In the genomic region with DNA sequence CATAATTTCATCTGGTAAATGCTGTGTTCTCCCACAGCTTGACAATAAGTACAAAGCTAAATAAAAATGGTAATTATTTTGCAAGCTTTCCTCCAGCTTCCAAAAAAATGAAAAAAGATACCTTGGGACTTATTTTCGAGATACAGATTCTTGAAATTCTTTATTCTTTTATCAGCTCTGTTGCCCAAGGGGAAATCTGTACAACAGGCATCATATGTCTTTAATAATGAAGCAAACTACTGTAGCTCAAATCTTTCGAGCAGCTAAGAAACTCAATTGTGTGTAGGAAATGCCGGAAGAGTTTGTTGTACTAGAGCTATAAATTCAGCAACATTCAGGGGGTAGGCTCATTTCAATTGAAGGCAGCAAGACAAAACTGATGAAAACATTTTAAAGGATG, we compare ENCODE assay signal across 24 cellular contexts.
"Had no signal": no experiment of that assay in that cellular context is flagged by ENCODE, and none has a peak within 500 bp of the region (broad histone marks: within the 10 kb centered on the region; RNA-seq: fewer than 3 reads in every experiment).

No MANE protein-coding gene starts in this region.

- H3K4me1 Mint-ChIP-seq: activated B cell treated with CpG ODN at 0.5 μM for 24 hours; activated CD4-positive, alpha-beta T cell treated with anti-CD3 and anti-CD28 coated beads, Interleukin-2, amount 10 ng/mL, durations not matched to agents 24 days and 14 days; activated CD8-positive, alpha-beta memory T cell treated with anti-CD3 and anti-CD28 coated beads, Interleukin-2, amount 10 ng/mL, durations not matched to agents 7 days and 5 days; activated naive CD8-positive, alpha-beta T cell treated with anti-CD3 and anti-CD28 coated beads, Interleukin-2, amount 50 U/mL, for 24 hours; brain; central memory CD8-positive, alpha-beta T cell had no signal

- H3K27ac Mint-ChIP-seq: activated B cell treated with CpG ODN at 0.5 μM for 24 hours; activated CD4-positive, alpha-beta T cell treated with anti-CD3 and anti-CD28 coated beads, Interleukin-2, amount 10 ng/mL, durations not matched to agents 24 days and 14 days; activated CD8-positive, alpha-beta memory T cell treated with anti-CD3 and anti-CD28 coated beads, Interleukin-2, amount 10 ng/mL, durations not matched to agents 7 days and 5 days; activated naive CD4-positive, alpha-beta T cell treated with anti-CD3 and anti-CD28 coated beads, Interleukin-2, amount 50 U/mL, for 72 hours; activated naive CD8-positive, alpha-beta T cell treated with anti-CD3 and anti-CD28 coated beads, Interleukin-2, amount 50 U/mL, for 24 hours; activated T-cell treated with anti-CD3 and anti-CD28 coated beads, Interleukin-2, amount 50 U/mL, for 24 hours; activated T-helper 1 cell treated with anti-CD3 and anti-CD28 coated beads, Interleukin-12 subunit alpha, Interleukin-12 subunit beta, Interleukin-2, Interleukin-4 antibody, amounts not matched to agents 30 ng/mL and 10 ng/mL and 1 ng/mL, durations not matched to agents 14 hours and 24 hours and 36 hours; brain; T-helper 1 cell treated with Interleukin-12 subunit alpha and Interleukin-12 subunit beta and Interleukin-4 antibody, amounts not matched to agents 30 μg/mL and 1 μg/mL, for 36 hours had no signal

- H3K9me3 Mint-ChIP-seq: activated B cell treated with CpG ODN at 0.5 μM for 24 hours; activated CD4-positive, alpha-beta T cell treated with anti-CD3 and anti-CD28 coated beads, Interleukin-2, amount 10 ng/mL, durations not matched to agents 24 days and 14 days; activated naive CD4-positive, alpha-beta T cell treated with anti-CD3 and anti-CD28 coated beads, Interleukin-2, amount 50 U/mL, for 72 hours; activated naive CD8-positive, alpha-beta T cell treated with anti-CD3 and anti-CD28 coated beads, Interleukin-2, amount 50 U/mL, for 24 hours; activated T-cell treated with anti-CD3 and anti-CD28 coated beads, Interleukin-2, amount 50 U/mL, for 24 hours; activated T-helper 1 cell treated with anti-CD3 and anti-CD28 coated beads, Interleukin-12 subunit alpha, Interleukin-12 subunit beta, Interleukin-2, Interleukin-4 antibody, amounts not matched to agents 30 ng/mL and 10 ng/mL and 1 ng/mL, durations not matched to agents 14 hours and 24 hours and 36 hours; brain; central memory CD8-positive, alpha-beta T cell; T-helper 1 cell treated with Interleukin-12 subunit alpha and Interleukin-12 subunit beta and Interleukin-4 antibody, amounts not matched to agents 30 μg/mL and 1 μg/mL, for 36 hours had no signal

- DNase-seq: activated B cell treated with CpG ODN at 0.5 μM for 24 hours; activated CD4-positive, alpha-beta T cell treated with anti-CD3 and anti-CD28 coated beads for 1 hour; activated CD4-positive, alpha-beta T cell treated with anti-CD3 and anti-CD28 coated beads, Interleukin-2, amount 10 ng/mL, durations not matched to agents 24 days and 14 days; activated CD4-positive, alpha-beta T cell treated with anti-CD3 and anti-CD28 coated beads, Interleukin-2, amount 50 U/mL, for 48 hours; activated CD8-positive, alpha-beta memory T cell treated with anti-CD3 and anti-CD28 coated beads, Interleukin-2, amount 10 ng/mL, durations not matched to agents 7 days and 5 days; activated effector memory CD4-positive, alpha-beta T cell treated with Interleukin-2 at 50 U/mL for 16 hours; activated naive CD4-positive, alpha-beta T cell treated with Interleukin-2 at 50 U/mL for 16 hours; activated naive CD8-positive, alpha-beta T cell treated with anti-CD3 and anti-CD28 coated beads, Interleukin-2, amount 50 U/mL, for 24 hours; activated T-cell treated with anti-CD3 and anti-CD28 coated beads, Interleukin-2, amount 50 U/mL, for 24 hours; amygdala; Kasumi-1; NCI-H1436 treated with DMSO at 0.1 percent for 48 hours; NCI-H187; NCI-H2227 treated with DMSO at 0.1 percent for 48 hours; NCI-H526; NCI-H82; RPMI8226; T-helper 9 cell had no signal

- H3K4me3 Mint-ChIP-seq: activated B cell treated with CpG ODN at 0.5 μM for 24 hours; activated CD4-positive, alpha-beta T cell treated with anti-CD3 and anti-CD28 coated beads, Interleukin-2, amount 10 ng/mL, durations not matched to agents 24 days and 14 days; activated CD8-positive, alpha-beta memory T cell treated with anti-CD3 and anti-CD28 coated beads, Interleukin-2, amount 10 ng/mL, durations not matched to agents 7 days and 5 days; activated naive CD8-positive, alpha-beta T cell treated with anti-CD3 and anti-CD28 coated beads, Interleukin-2, amount 50 U/mL, for 24 hours; activated T-cell treated with anti-CD3 and anti-CD28 coated beads, Interleukin-2, amount 50 U/mL, for 24 hours; activated T-helper 1 cell treated with anti-CD3 and anti-CD28 coated beads, Interleukin-12 subunit alpha, Interleukin-12 subunit beta, Interleukin-2, Interleukin-4 antibody, amounts not matched to agents 30 ng/mL and 10 ng/mL and 1 ng/mL, durations not matched to agents 14 hours and 24 hours and 36 hours; brain; central memory CD8-positive, alpha-beta T cell; T-helper 1 cell treated with Interleukin-12 subunit alpha and Interleukin-12 subunit beta and Interleukin-4 antibody, amounts not matched to agents 30 μg/mL and 1 μg/mL, for 36 hours had no signal

- H3K27me3 Mint-ChIP-seq: activated CD4-positive, alpha-beta T cell treated with anti-CD3 and anti-CD28 coated beads, Interleukin-2, amount 10 ng/mL, durations not matched to agents 24 days and 14 days; activated T-cell treated with anti-CD3 and anti-CD28 coated beads, Interleukin-2, amount 50 U/mL, for 24 hours; brain; central memory CD8-positive, alpha-beta T cell had no signal

- H3K36me3 Mint-ChIP-seq: activated CD8-positive, alpha-beta memory T cell treated with anti-CD3 and anti-CD28 coated beads, Interleukin-2, amount 10 ng/mL, durations not matched to agents 7 days and 5 days; activated naive CD4-positive, alpha-beta T cell treated with anti-CD3 and anti-CD28 coated beads, Interleukin-2, amount 50 U/mL, for 72 hours; brain had no signal

- ATAC-seq: activated CD8-positive, alpha-beta memory T cell treated with anti-CD3 and anti-CD28 coated beads, Interleukin-2, amount 10 ng/mL, durations not matched to agents 7 days and 5 days; activated naive CD4-positive, alpha-beta T cell treated with anti-CD3 and anti-CD28 coated beads, Interleukin-2, amount 50 U/mL, for 72 hours; activated naive CD8-positive, alpha-beta T cell treated with anti-CD3 and anti-CD28 coated beads, Interleukin-2, amount 50 U/mL, for 24 hours; Right ventricle myocardium inferior had no signal
